17 cellular contexts compared by ENCODE assay signal in genomic region chr17:5380491-5381135, GRCh38. TPM values are rescaled to one million over a fixed set of nuclear protein-coding genes. Genes with fewer than 3 reads are reported as not detected.
DNase-seq lines count a peak whose midpoint lies in the region; ATAC-seq and TF ChIP-seq lines count a peak whose summit lies in the region.
"Had no signal": no experiment of that assay in that cellular context is flagged by ENCODE, and none has a peak within 500 bp of the region (broad histone marks: within the 10 kb centered on the region; RNA-seq: fewer than 3 reads in every experiment).

No MANE protein-coding gene starts in this region.

- H3K36me3 ChIP-seq in ectodermal cell (ENCODE audit: control insufficient read depth, insufficient read depth, low read length): peaks cover 60% of the 10 kb centered on the region
- peaks cover 87 to 100% (median 100%) of the 10 kb centered on the region in 4 donors for H3K36me3 ChIP-seq in stomach

- peak overlapping the region; percentile 19 to 81 (median 67) for H3K27ac Mint-ChIP-seq in IgD-negative memory B cell
- peak overlapping the region; percentile 45 to 49 for H3K27ac Mint-ChIP-seq in natural killer cell

- peaks cover 0 to 9% (median 2%) of the 10 kb centered on the region in 3 donors for H3K4me1 Mint-ChIP-seq in IgD-negative memory B cell
- peaks cover 6 to 10% of the 10 kb centered on the region in 2 donors for H3K4me1 Mint-ChIP-seq in natural killer cell

- H3K36me3 Mint-ChIP-seq in IgD-negative memory B cell (peaks cover 7% of the 10 kb centered on the region), natural killer cell (peaks cover 38% of the 10 kb centered on the region)

- TF ChIP-seq POLR2A in stomach (IDR thresholded peaks at IDR 0.05): no peak

- H3K27me3 ChIP-seq in ectodermal cell (ENCODE audit: control insufficient read depth, insufficient read depth, low read length, poor library complexity, severe bottlenecking) (no peaks in the 10 kb centered on the region), stomach (no peaks in the 10 kb centered on the region)
- H3K27me3 ChIP-seq: neutrophil, testis had no signal

- H3K9me3 Mint-ChIP-seq in IgD-negative memory B cell: no peaks in the 10 kb centered on the region
- no peaks in the 10 kb centered on the region for H3K9me3 Mint-ChIP-seq in natural killer cell

- H3K4me3 ChIP-seq in ectodermal cell (ENCODE audit: insufficient read depth, low read depth, low read length) (no peak overlapping the region), stomach (no peak overlapping the region)
- H3K4me3 ChIP-seq: skin epidermis, testis had no signal

- H3K9me3 ChIP-seq in ectodermal cell (ENCODE audit: control insufficient read depth, low read length) (no peaks in the 10 kb centered on the region), stomach (no peaks in the 10 kb centered on the region)
- H3K9me3 ChIP-seq: neutrophil, testis had no signal

- no peak for TF ChIP-seq CTCF in natural killer cell (IDR thresholded peaks at IDR 0.05)
- TF ChIP-seq CTCF in stomach (IDR thresholded peaks at IDR 0.05): no peak

- no peak for ATAC-seq in natural killer cell

- WGBS in ectodermal cell, 2 experiments: 94% methylated on average over 7 of the region's 7 CpGs
- 67 to 74% (median 72%) methylated on average over 7 of the region's 7 CpGs for WGBS in stomach, 5 donors

- H3K27ac ChIP-seq in ectodermal cell (ENCODE audit: insufficient read depth, low read depth, low read length, poor library complexity, severe bottlenecking): peak overlapping the region; percentile 2
- H3K27ac ChIP-seq in stomach: no peak overlapping the region
- H3K27ac ChIP-seq: neutrophil, skin epidermis, testis, WERI-Rb-1 had no signal

- intact Hi-C loops in natural killer cell (cut with micrococcal nuclease) (no loop called here), stomach (cut with DNase I; ENCODE audit: low total_unique reads) (no loop called here)

- H3K4me3 Mint-ChIP-seq in IgD-negative memory B cell (no peak overlapping the region), natural killer cell (no peak overlapping the region)

- H3K4me1 ChIP-seq in ectodermal cell (ENCODE audit: control insufficient read depth, insufficient read depth, low read length) (no peaks in the 10 kb centered on the region), stomach (no peaks in the 10 kb centered on the region)
- H3K4me1 ChIP-seq: testis had no signal

- DNase-seq in NCI-H82 treated with DMSO at 0.1 percent for 48 hours (lab: John Stamatoyannopoulos, UW; ENCODE audit: unreplicated experiment) (peak; percentile 57), NCI-H82 (lab: John Stamatoyannopoulos, UW) (no peak), natural killer cell (no peak), EL (no peak), GDM1 (lab: John Stamatoyannopoulos, UW) (no peak), stomach (no peak)
- DNase-seq: 8988T; activated T-cell treated with anti-CD3 and anti-CD28 coated beads for 4 hours; COR-L47; MV-4-11; NK-92 treated with Interleukin-12 subunit alpha and Interleukin-12 subunit beta, amount 100 ng/mL, for 24 hours; testis had no signal

- TF ChIP-seq EP300 in stomach (IDR thresholded peaks at IDR 0.05): no peak

- no peaks in the 10 kb centered on the region for H3K27me3 Mint-ChIP-seq in IgD-negative memory B cell
- no peaks in the 10 kb centered on the region for H3K27me3 Mint-ChIP-seq in natural killer cell (ENCODE audit: low read depth in 2 of 2)

RNA-seq across cellular contexts. Expression of gene NUP88, which starts 38.8 kb away (rescaled TPM):
- polyA plus RNA-seq in IgD-negative memory B cell: 188 TPM
- polyA plus RNA-seq in ectodermal cell (2013, experiment 1 of 4): 79.8 TPM
- 71.7 TPM for polyA plus RNA-seq in ectodermal cell (2013, experiment 2 of 4)
- 68.7 TPM for polyA plus RNA-seq in ectodermal cell (2013, experiment 3 of 4)
- 69.6 TPM for polyA plus RNA-seq in ectodermal cell (2013, experiment 4 of 4)
- 100 to 1,000 TPM; 112 to 136 (median 125) TPM for total RNA-seq in natural killer cell
- 100 to 1,000 TPM in 2 of 5 donors, 10 to 100 TPM in 3; 29.8 to 185 (median 98.8) TPM for total RNA-seq in stomach
- polyA plus RNA-seq in stomach: 10 to 100 TPM; 58.2 to 92.9 (median 60.3) TPM

RNA-seq across cellular contexts. Expression of gene RPAIN, which starts 39.4 kb away (rescaled TPM):
- 36.8 TPM for polyA plus RNA-seq in IgD-negative memory B cell
- polyA plus RNA-seq in ectodermal cell (2013, experiment 1 of 4): 86.7 TPM
- polyA plus RNA-seq in ectodermal cell (2013, experiment 2 of 4): 88.1 TPM
- polyA plus RNA-seq in ectodermal cell (2013, experiment 3 of 4): 71.2 TPM
- 69.4 TPM for polyA plus RNA-seq in ectodermal cell (2013, experiment 4 of 4)
- total RNA-seq in natural killer cell: 10 to 100 TPM; 61.8 to 87.7 (median 74.4) TPM
- 10 to 100 TPM in 4 of 5 donors, 1 to 10 TPM in 1; 8.1 to 81.1 (median 61.2) TPM for total RNA-seq in stomach
- polyA plus RNA-seq in stomach: 10 to 100 TPM; 32.2 to 35.1 (median 34.7) TPM

RNA-seq across cellular contexts. Expression of gene C1QBP, which starts 58.3 kb away (rescaled TPM):
- 281 TPM for polyA plus RNA-seq in IgD-negative memory B cell
- polyA plus RNA-seq in ectodermal cell (2013, experiment 1 of 4): 298 TPM
- 276 TPM for polyA plus RNA-seq in ectodermal cell (2013, experiment 2 of 4)
- 209 TPM for polyA plus RNA-seq in ectodermal cell (2013, experiment 3 of 4)
- polyA plus RNA-seq in ectodermal cell (2013, experiment 4 of 4): 226 TPM
- total RNA-seq in natural killer cell: 10 to 100 TPM; 38.1 to 40.8 (median 40.0) TPM
- 100 to 1,000 TPM in 2 of 5 donors, 10 to 100 TPM in 3; 26.8 to 320 (median 73.3) TPM for total RNA-seq in stomach
- 100 to 1,000 TPM in 2 of 3 donors, 10 to 100 TPM in 1; 79.6 to 120 (median 111) TPM for polyA plus RNA-seq in stomach
